Comparison of ENCODE assay signal across 26 cellular contexts in genomic region chr5:107313921-107314320, GRCh38.
"Had no signal": no experiment of that assay in that cellular context is flagged by ENCODE, and none has a peak within 500 bp of the region (broad histone marks: within the 10 kb centered on the region; RNA-seq: fewer than 3 reads in every experiment).

No MANE protein-coding gene starts in this region.

- H3K27me3 ChIP-seq: left lung, neutrophil, right lobe of liver, testis, thyroid gland, transverse colon, upper lobe of left lung had no signal

- H3K9me3 Mint-ChIP-seq: memory B cell, nephron, neural crest cell had no signal

- H3K4me3 Mint-ChIP-seq: memory B cell; naive thymus-derived CD8-positive, alpha-beta T cell; nephron; neural crest cell; stimulated activated memory B cell treated with anti-CD40 and anti-IgM and Interleukin-4, amounts not matched to agents 10 μg/mL and 1 μg/mL and 100 μg/mL, for 72 hours; stimulated activated naive CD8-positive, alpha-beta T cell treated with anti-CD3 and anti-CD28 coated beads, Interleukin-15, amount 100 ng/mL, for 72 hours had no signal

- ATAC-seq: left colon; left lung; naive thymus-derived CD8-positive, alpha-beta T cell; psoas muscle; right lobe of liver; stimulated activated memory B cell treated with anti-CD40 and anti-IgM and Interleukin-4, amounts not matched to agents 10 μg/mL and 1 μg/mL and 100 μg/mL, for 72 hours; stimulated activated naive CD8-positive, alpha-beta T cell treated with anti-CD3 and anti-CD28 coated beads, Interleukin-15, amount 100 ng/mL, for 72 hours had no signal

- H3K4me3 ChIP-seq: left lung, lung, psoas muscle, right lobe of liver, smooth muscle cell, testis, thyroid gland, transverse colon, upper lobe of left lung had no signal

- H2AFZ ChIP-seq: parathyroid adenoma had no signal

- H3K4me1 ChIP-seq: left lung, parathyroid adenoma, psoas muscle, right lobe of liver, testis, thyroid gland, transverse colon, upper lobe of left lung had no signal

- H3K27ac ChIP-seq: left lung, neutrophil, parathyroid adenoma, psoas muscle, right lobe of liver, testis, thyroid gland, transverse colon, upper lobe of left lung had no signal

- H3K36me3 ChIP-seq: left lung, neutrophil, right lobe of liver, thyroid gland, transverse colon, upper lobe of left lung had no signal

- H3K9ac ChIP-seq: parathyroid adenoma had no signal

- H3K79me2 ChIP-seq: parathyroid adenoma had no signal

- H3K4me1 Mint-ChIP-seq: memory B cell; naive thymus-derived CD8-positive, alpha-beta T cell; nephron; neural crest cell; stimulated activated memory B cell treated with anti-CD40 and anti-IgM and Interleukin-4, amounts not matched to agents 10 μg/mL and 1 μg/mL and 100 μg/mL, for 72 hours; stimulated activated naive CD8-positive, alpha-beta T cell treated with anti-CD3 and anti-CD28 coated beads, Interleukin-15, amount 100 ng/mL, for 72 hours had no signal

- H3K27me3 Mint-ChIP-seq: stimulated activated memory B cell treated with anti-CD40 and anti-IgM and Interleukin-4, amounts not matched to agents 10 μg/mL and 1 μg/mL and 100 μg/mL, for 72 hours; stimulated activated naive CD8-positive, alpha-beta T cell treated with anti-CD3 and anti-CD28 coated beads, Interleukin-15, amount 100 ng/mL, for 72 hours had no signal

- H3K36me3 Mint-ChIP-seq: memory B cell; naive thymus-derived CD8-positive, alpha-beta T cell; stimulated activated memory B cell treated with anti-CD40 and anti-IgM and Interleukin-4, amounts not matched to agents 10 μg/mL and 1 μg/mL and 100 μg/mL, for 72 hours had no signal

- H3K27ac Mint-ChIP-seq: memory B cell; naive thymus-derived CD8-positive, alpha-beta T cell; stimulated activated memory B cell treated with anti-CD40 and anti-IgM and Interleukin-4, amounts not matched to agents 10 μg/mL and 1 μg/mL and 100 μg/mL, for 72 hours; stimulated activated naive CD8-positive, alpha-beta T cell treated with anti-CD3 and anti-CD28 coated beads, Interleukin-15, amount 100 ng/mL, for 72 hours had no signal

- H3K9me3 ChIP-seq: left lung, neutrophil, psoas muscle, right lobe of liver, testis, thyroid gland, transverse colon, upper lobe of left lung had no signal

- H3K4me2 ChIP-seq: smooth muscle cell had no signal

- DNase-seq: hippocampal formation; left colon; left lung; naive thymus-derived CD8-positive, alpha-beta T cell; occipital lobe; psoas muscle; right lobe of liver; stimulated activated CD4-positive, alpha-beta T cell treated with anti-CD3 and anti-CD28 coated beads, Interleukin-1b, Interleukin-23, amount 100 ng/mL, for 48 hours; stimulated activated CD4-positive, alpha-beta T cell treated with anti-CD3 and anti-CD28 coated beads, Interleukin-2, amount 100 ng/mL, for 48 hours; stimulated activated CD4-positive, alpha-beta T cell treated with anti-CD3 and anti-CD28 coated beads, Interleukin-4, amount 100 ng/mL, for 4 hours; stimulated activated CD8-positive, alpha-beta memory T cell treated with anti-CD3 and anti-CD28 coated beads, Interleukin-4, amount 100 ng/mL, for 48 hours; stimulated activated naive CD4-positive, alpha-beta T cell treated with Interleukin-2 at 50 U/mL for 16 hours; stimulated activated naive CD8-positive, alpha-beta T cell treated with anti-CD3 and anti-CD28 coated beads, Interleukin-15, amount 100 ng/mL, for 72 hours; substantia nigra; testis; thyroid gland; transverse colon; upper lobe of left lung had no signal
